In genomic region chr15:57571725-57572124, GRCh38 we compare ENCODE assay signal across 15 cellular contexts. TPM values are rescaled to one million over a fixed set of nuclear protein-coding genes. Genes with fewer than 3 reads are reported as not detected.
"Had no signal": no experiment of that assay in that cellular context is flagged by ENCODE, and none has a peak within 500 bp of the region (broad histone marks: within the 10 kb centered on the region; RNA-seq: fewer than 3 reads in every experiment).

No MANE protein-coding gene starts in this region.

- ATAC-seq: heart left ventricle; naive thymus-derived CD8-positive, alpha-beta T cell; stimulated activated memory B cell treated with anti-CD40 and anti-IgM and Interleukin-4, amounts not matched to agents 10 μg/mL and 1 μg/mL and 100 μg/mL, for 72 hours had no signal

- H3K27me3 ChIP-seq: colonic mucosa, heart left ventricle, tibial artery, upper lobe of left lung, uterus had no signal

- H3K27ac ChIP-seq: colonic mucosa, heart left ventricle, tibial artery, upper lobe of left lung, uterus had no signal

- DNase-seq: colonic mucosa; erythroblast; foreskin melanocyte; heart left ventricle; hippocampal formation; mucosa of descending colon; naive thymus-derived CD8-positive, alpha-beta T cell; posterior cingulate gyrus; stimulated activated CD4-positive, alpha-beta T cell treated with anti-CD3 and anti-CD28 coated beads, Interleukin-15, amount 100 ng/mL, for 24 hours; stimulated activated CD4-positive, alpha-beta T cell treated with anti-CD3 and anti-CD28 coated beads, Interleukin-1b, Interleukin-23, amount 100 ng/mL, for 48 hours; stimulated activated CD4-positive, alpha-beta T cell treated with anti-CD3 and anti-CD28 coated beads, Interleukin-4, amount 100 ng/mL, for 24 hours; tibial artery; upper lobe of left lung; uterus had no signal

- H3K36me3 ChIP-seq: colonic mucosa, heart left ventricle, tibial artery, upper lobe of left lung, uterus had no signal

- H3K9me3 ChIP-seq: colonic mucosa, heart left ventricle, mucosa of descending colon, tibial artery, upper lobe of left lung, uterus had no signal

- H3K4me3 ChIP-seq: colonic mucosa, heart left ventricle, mucosa of descending colon, tibial artery, upper lobe of left lung, uterus had no signal

- H3K4me1 ChIP-seq: colonic mucosa, tibial artery had no signal

RNA-seq across cellular contexts. Expression of gene MYZAP, which starts 20.0 kb away (rescaled TPM):
- total RNA-seq: naive thymus-derived CD8-positive, alpha-beta T cell had no signal
